8 cellular contexts compared by ENCODE assay signal in genomic region chr2:231800493-231801091, GRCh38. TPM values are rescaled to one million over a fixed set of nuclear protein-coding genes. Genes with fewer than 3 reads are reported as not detected.
A peak's percentile ranks its signal among the peaks of the same experiment; 100 is the strongest.
DNase-seq lines count a peak whose midpoint lies in the region; ATAC-seq, FAIRE-seq and TF ChIP-seq lines count a peak whose summit lies in the region.

No MANE protein-coding gene starts in this region.

- H3K9me3 ChIP-seq in endothelial cell of umbilical vein (replicated peaks; ENCODE audit: control insufficient read depth, insufficient read depth, low read length) = no peaks in the 10 kb centered on the region

- in situ Hi-C loops in Caki2 (cut with HindIII; ENCODE audit: low pct_unique_long_range_greater_than_20kb, low sequenced_read_pairs) = no loop called here

- CTCF ChIA-PET in endothelial cell of umbilical vein (lab: Charles Lee) = interaction anchor here (1.5 to 2.6 kb wide), 2 partner anchors 10 to 15 kb away, joined by 4 to 11 read pairs; partner anchors contain the start of gene COPS7B

- no peaks in the 10 kb centered on the region for H3K9me3 Mint-ChIP-seq in osteocyte (ENCODE audit: unreplicated experiment)

- ATAC-seq in HG02678 (IDR thresholded peaks at IDR 0.05; ENCODE audit: unreplicated experiment) (no peak), GM19351 (IDR thresholded peaks at IDR 0.05; ENCODE audit: unreplicated experiment) (no peak), GM19023 (IDR thresholded peaks at IDR 0.05; ENCODE audit: unreplicated experiment) (no peak)

- H3K27ac Mint-ChIP-seq in osteocyte (ENCODE audit: unreplicated experiment) = no peak overlapping the region

- no peaks in the 10 kb centered on the region for H4K20me1 ChIP-seq in endothelial cell of umbilical vein (replicated peaks; ENCODE audit: control insufficient read depth, extremely low read depth, insufficient read depth, low read length)

- no peak for TF ChIP-seq POLR2A in endothelial cell of umbilical vein (IDR thresholded peaks at IDR 0.05; ENCODE audit: low read depth, low read length)

- no peak overlapping the region for H3K27ac ChIP-seq in endothelial cell of umbilical vein (ENCODE audit: insufficient read depth, low read depth, low read length)

- POLR2A ChIA-PET in endothelial cell of umbilical vein (lab: Charles Lee) = no interaction called here

- intact Hi-C loops in endothelial cell of umbilical vein (cut with micrococcal nuclease) = loop anchor here (1.0 kb wide), 1 partner anchor 100 kb away; no protein-coding TSS in a partner anchor

- BruUV-seq in endothelial cell of umbilical vein (replicated peaks; lab: Mats Ljungman, UMichigan) = no TSS peak

- dilution Hi-C loops in endothelial cell of umbilical vein (cut with MboI; ENCODE audit: extremely low pct_ligation_motif_present, low sequenced_read_pairs) = no loop called here

- peak; percentile 12 for DNase-seq in Caki2 (ENCODE audit: low read depth)
- peak; percentile 51 for DNase-seq in HT1080 (ENCODE audit: low read depth)
- peak; percentile 28 for DNase-seq in UCSD-AML1 (lab: John Stamatoyannopoulos, UW; ENCODE audit: unreplicated experiment)
- DNase-seq in endothelial cell of umbilical vein (ENCODE audit: low read depth, low spot score) = peak; percentile 51
- DNase-seq in osteocyte (ENCODE audit: extremely low spot score, unreplicated experiment) = no peak

- no peak overlapping the region for H2AFZ ChIP-seq in endothelial cell of umbilical vein (ENCODE audit: low read depth, low read length)

- peaks cover under 1% of the 10 kb centered on the region for H3K4me1 Mint-ChIP-seq in osteocyte (ENCODE audit: unreplicated experiment)

- no peaks in the 10 kb centered on the region for H3K27me3 ChIP-seq in endothelial cell of umbilical vein (ENCODE audit: control insufficient read depth in 2 of 2, insufficient read depth in 2 of 2, low read length in 2 of 2)

- no peak overlapping the region for H3K4me2 ChIP-seq in endothelial cell of umbilical vein (ENCODE audit: insufficient read depth, low read length)

- no peak overlapping the region for H3K4me3 Mint-ChIP-seq in osteocyte (ENCODE audit: unreplicated experiment)

- peak; percentile 71 for FAIRE-seq in endothelial cell of umbilical vein (lab: Jason Lieb, UNC)

- H3K36me3 ChIP-seq in endothelial cell of umbilical vein (ENCODE audit: control insufficient read depth in 2 of 2, extremely low read depth in 1 of 2, insufficient read depth in 2 of 2, low read length in 2 of 2) = peaks cover 17 to 18% of the 10 kb centered on the region in 2 experiments

- peaks cover 38% of the 10 kb centered on the region for H3K36me3 Mint-ChIP-seq in osteocyte (ENCODE audit: unreplicated experiment)

- H3K9me1 ChIP-seq in endothelial cell of umbilical vein (replicated peaks; ENCODE audit: control insufficient read depth, extremely low read depth, insufficient read depth, low read length) = no peaks in the 10 kb centered on the region

- no peaks in the 10 kb centered on the region for H3K27me3 Mint-ChIP-seq in osteocyte (ENCODE audit: unreplicated experiment)

- TF ChIP-seq CTCF in endothelial cell of umbilical vein (IDR thresholded peaks at IDR 0.05; ENCODE audit: extremely low read depth in 1 of 2, insufficient read depth in 1 of 2, low read depth in 1 of 2, low read length in 2 of 2) (peak; percentile 68 to 83), osteocyte (IDR thresholded peaks at IDR 0.05) (peak; percentile 68)

- H3K4me3 ChIP-seq in endothelial cell of umbilical vein (replicated peaks in 1 of 3; ENCODE audit: insufficient read depth in 1 of 3, low read depth in 1 of 3, low read length in 3 of 3) = no peak overlapping the region

- no peaks in the 10 kb centered on the region for H3K4me1 ChIP-seq in endothelial cell of umbilical vein (ENCODE audit: control insufficient read depth, extremely low read depth, insufficient read depth, low read length)

- H3K9ac ChIP-seq in endothelial cell of umbilical vein (replicated peaks; ENCODE audit: extremely low read depth, insufficient read depth, low read length) = no peak overlapping the region

- peaks cover 2% of the 10 kb centered on the region for H3K79me2 ChIP-seq in endothelial cell of umbilical vein (ENCODE audit: control insufficient read depth, insufficient read depth, low read length)

TF ChIP-seq in endothelial cell of umbilical vein, 7 proteins besides CTCF, POLR2A, EP300 and RAD21:
- TF ChIP-seq POLR2AphosphoS5 (IDR thresholded peaks at IDR 0.05; ENCODE audit: insufficient read depth, low read depth, low read length) (no peak), EZH2 (IDR thresholded peaks at IDR 0.05; ENCODE audit: borderline replicate concordance, low read depth, low read length, severe bottlenecking) (no peak), MYC (IDR thresholded peaks at IDR 0.05; ENCODE audit: low read depth, low read length) (no peak), MAX (IDR thresholded peaks at IDR 0.05; ENCODE audit: insufficient read depth, insufficient read length) (no peak), FOS (IDR thresholded peaks at IDR 0.05; ENCODE audit: borderline replicate concordance, insufficient read depth, low read length) (no peak), JUN (IDR thresholded peaks at IDR 0.05; ENCODE audit: borderline replicate concordance, insufficient read depth, insufficient read length, low read depth) (no peak), GATA2 (IDR thresholded peaks at IDR 0.05; ENCODE audit: insufficient read depth, insufficient read length, low read depth, low read length) (no peak)

RNA-seq across cellular contexts. Expression of gene COPS7B, which starts 14.3 kb away (rescaled TPM):
- 27.8 and 30.6 TPM in 2 replicates for total RNA-seq in Caki2 (2014; rRNA removed; shearing (Covaris generic); ENCODE audit: low replicate concordance)
- total RNA-seq in HT1080 (2014; rRNA removed; shearing (Covaris generic)) = 36.6 and 45.7 TPM in 2 replicates
- 48.5 and 50.0 TPM in 2 replicates for polyA plus RNA-seq in HT1080 (2015; cell fraction: cytosol; rRNA removed)
- polyA plus RNA-seq in HT1080 (2015; cell fraction: nucleus; rRNA removed) = 105 and 116 TPM in 2 replicates
- total RNA-seq in endothelial cell of umbilical vein (42.4 and 50.3 TPM in 2 replicates), osteocyte (34.3 and 35.7 TPM in 2 replicates)
- 59.2 and 60.2 TPM in 2 replicates for polyA plus RNA-seq in endothelial cell of umbilical vein
- 48.5 and 53.3 TPM in 2 replicates for polyA plus RNA-seq in endothelial cell of umbilical vein (2011; cell fraction: cytosol; rRNA removed)
- polyA plus RNA-seq in endothelial cell of umbilical vein (2011; cell fraction: nucleus; rRNA removed) = 148 and 157 TPM in 2 replicates
- 40.4 and 42.9 TPM in 2 replicates for polyA plus RNA-seq in endothelial cell of umbilical vein (2012)
- polyA minus RNA-seq in endothelial cell of umbilical vein = 42.4 and 45.0 TPM in 2 replicates
- 10.2 TPM for polyA minus RNA-seq in endothelial cell of umbilical vein (2011; cell fraction: cytosol; rRNA and poly(A)+ RNA removed)
- polyA minus RNA-seq in endothelial cell of umbilical vein (2011; cell fraction: nucleus; rRNA and poly(A)+ RNA removed) = 35.7 and 45.4 TPM in 2 replicates

RNA-seq across cellular contexts. Expression of gene PDE6D, which starts 19.5 kb away (rescaled TPM):
- 44.9 and 45.4 TPM in 2 replicates for total RNA-seq in Caki2 (2014; rRNA removed; shearing (Covaris generic); ENCODE audit: low replicate concordance)
- 14.3 and 20.5 TPM in 2 replicates for total RNA-seq in HT1080 (2014; rRNA removed; shearing (Covaris generic))
- polyA plus RNA-seq in HT1080 (2015; cell fraction: cytosol; rRNA removed) = 25.8 and 30.5 TPM in 2 replicates
- polyA plus RNA-seq in HT1080 (2015; cell fraction: nucleus; rRNA removed) = 7.4 and 12.0 TPM in 2 replicates
- total RNA-seq in endothelial cell of umbilical vein = 23.8 and 24.3 TPM in 2 replicates
- polyA plus RNA-seq in endothelial cell of umbilical vein = 36.8 and 38.6 TPM in 2 replicates
- polyA plus RNA-seq in endothelial cell of umbilical vein (2011; cell fraction: cytosol; rRNA removed) = 44.7 and 45.2 TPM in 2 replicates
- 16.7 and 20.7 TPM in 2 replicates for polyA plus RNA-seq in endothelial cell of umbilical vein (2011; cell fraction: nucleus; rRNA removed)
- polyA plus RNA-seq in endothelial cell of umbilical vein (2012) = 25.3 and 29.4 TPM in 2 replicates
- 19.1 and 19.3 TPM in 2 replicates for polyA minus RNA-seq in endothelial cell of umbilical vein
- polyA minus RNA-seq in endothelial cell of umbilical vein (2011; cell fraction: cytosol; rRNA and poly(A)+ RNA removed) = 6.5 TPM
- polyA minus RNA-seq in endothelial cell of umbilical vein (2011; cell fraction: nucleus; rRNA and poly(A)+ RNA removed) = 6.6 and 6.8 TPM in 2 replicates
- 16.9 and 17.6 TPM in 2 replicates for total RNA-seq in osteocyte
